ENCODE assay signal across 22 cellular contexts in genomic region chr1:228977307-228977706, GRCh38.
"Had no signal": no experiment of that assay in that cellular context is flagged by ENCODE, and none has a peak within 500 bp of the region (broad histone marks: within the 10 kb centered on the region; RNA-seq: fewer than 3 reads in every experiment).

No MANE protein-coding gene starts in this region.

- H3K36me3 ChIP-seq: heart right ventricle, left ventricle myocardium inferior, lower lobe of right lung, suprapubic skin, tibial artery, upper lobe of right lung had no signal

- DNase-seq: caudate nucleus; cortex of kidney; dorsolateral prefrontal cortex; effector CD8-positive, alpha-beta T cell; heart right ventricle; hypothalamus; kidney; left cardiac atrium; left ventricle myocardium inferior; lower lobe of right lung; midbrain; stimulated activated CD4-positive, alpha-beta T cell treated with anti-CD3 and anti-CD28 coated beads, Interleukin-4, amount 100 ng/mL, for 1 hour; stimulated activated CD8-positive, alpha-beta memory T cell treated with anti-CD3 and anti-CD28 coated beads, Interleukin-4, amount 100 ng/mL, for 48 hours; stimulated activated naive CD8-positive, alpha-beta T cell treated with anti-CD3 and anti-CD28 coated beads, Interleukin-15, Interleukin-2, amounts not matched to agents 100 U/mL and 50 U/mL, for 24 hours; tibial artery; upper lobe of right lung had no signal

- H3K9me3 ChIP-seq: heart right ventricle, left ventricle myocardium inferior, lower lobe of right lung, suprapubic skin, tibial artery, upper lobe of right lung had no signal

- H3K4me3 ChIP-seq: dorsolateral prefrontal cortex, heart right ventricle, left ventricle myocardium inferior, lower lobe of right lung, smooth muscle cell, suprapubic skin, tibial artery, upper lobe of right lung had no signal

- H3K4me1 Mint-ChIP-seq: memory B cell; stimulated activated effector memory CD8-positive, alpha-beta T cell treated with anti-CD3 and anti-CD28 coated beads, Interleukin-12 subunit alpha, Interleukin-12 subunit beta, amount 100 ng/mL, for 72 hours had no signal

- H3K36me3 Mint-ChIP-seq: memory B cell; natural killer cell treated with Interleukin-12 subunit alpha and Interleukin-12 subunit beta and Interleukin-15 and Interleukin-18, amount 100 ng/mL, for 72 hours; stimulated activated effector memory CD8-positive, alpha-beta T cell treated with anti-CD3 and anti-CD28 coated beads, Interleukin-12 subunit alpha, Interleukin-12 subunit beta, amount 100 ng/mL, for 72 hours had no signal

- H3K9me3 Mint-ChIP-seq: memory B cell; natural killer cell treated with Interleukin-12 subunit alpha and Interleukin-12 subunit beta and Interleukin-15 and Interleukin-18, amount 100 ng/mL, for 72 hours; stimulated activated effector memory CD8-positive, alpha-beta T cell treated with anti-CD3 and anti-CD28 coated beads, Interleukin-12 subunit alpha, Interleukin-12 subunit beta, amount 100 ng/mL, for 72 hours had no signal

- ATAC-seq: esophagus mucosa; heart right ventricle; left cardiac atrium; lower lobe of right lung; natural killer cell treated with Interleukin-12 subunit alpha and Interleukin-12 subunit beta and Interleukin-15 and Interleukin-18, amount 100 ng/mL, for 72 hours; stimulated activated effector memory CD8-positive, alpha-beta T cell treated with anti-CD3 and anti-CD28 coated beads, Interleukin-12 subunit alpha, Interleukin-12 subunit beta, amount 100 ng/mL, for 72 hours; stimulated activated naive CD8-positive, alpha-beta T cell treated with anti-CD3 and anti-CD28 coated beads, Interleukin-15, Interleukin-2, amounts not matched to agents 100 U/mL and 50 U/mL, for 24 hours; upper lobe of right lung had no signal

- H3K4me3 Mint-ChIP-seq: memory B cell; natural killer cell treated with Interleukin-12 subunit alpha and Interleukin-12 subunit beta and Interleukin-15 and Interleukin-18, amount 100 ng/mL, for 72 hours; stimulated activated effector memory CD8-positive, alpha-beta T cell treated with anti-CD3 and anti-CD28 coated beads, Interleukin-12 subunit alpha, Interleukin-12 subunit beta, amount 100 ng/mL, for 72 hours had no signal

- H3K27ac ChIP-seq: dorsolateral prefrontal cortex, heart right ventricle, left ventricle myocardium inferior, lower lobe of right lung, suprapubic skin, tibial artery, upper lobe of right lung had no signal

- H3K27ac Mint-ChIP-seq: memory B cell; natural killer cell treated with Interleukin-12 subunit alpha and Interleukin-12 subunit beta and Interleukin-15 and Interleukin-18, amount 100 ng/mL, for 72 hours; stimulated activated effector memory CD8-positive, alpha-beta T cell treated with anti-CD3 and anti-CD28 coated beads, Interleukin-12 subunit alpha, Interleukin-12 subunit beta, amount 100 ng/mL, for 72 hours had no signal
